15 cellular contexts compared by ENCODE assay signal in genomic region chr11:94574193-94574961, GRCh38. TPM values are rescaled to one million over a fixed set of nuclear protein-coding genes. Genes with fewer than 3 reads are reported as not detected.
DNase-seq lines count a peak whose midpoint lies in the region; ATAC-seq, FAIRE-seq and TF ChIP-seq lines count a peak whose summit lies in the region.
"Had no signal": no experiment of that assay in that cellular context is flagged by ENCODE, and none has a peak within 500 bp of the region (broad histone marks: within the 10 kb centered on the region; RNA-seq: fewer than 3 reads in every experiment).

No MANE protein-coding gene starts in this region.

- peak overlapping the region; percentile 72 for H3K27ac Mint-ChIP-seq in MCF 10A (ENCODE audit: low read depth, unreplicated experiment)
- H3K27ac Mint-ChIP-seq: activated naive CD8-positive, alpha-beta T cell had no signal

- no peaks in the 10 kb centered on the region for H3K36me3 Mint-ChIP-seq in MCF 10A (ENCODE audit: insufficient read depth, unreplicated experiment)

- peak overlapping the region; percentile 58 for H3K4me3 Mint-ChIP-seq in MCF 10A (ENCODE audit: unreplicated experiment)
- H3K4me3 Mint-ChIP-seq: activated naive CD8-positive, alpha-beta T cell had no signal

- H3K27me3 ChIP-seq in breast epithelium (no peaks in the 10 kb centered on the region), uterus (no peaks in the 10 kb centered on the region)
- H3K27me3 ChIP-seq: SJCRH30 had no signal

- BruUV-seq in MCF 10A (replicated peaks; lab: Mats Ljungman, UMichigan): no TSS peak

- H3K4me1 ChIP-seq in breast epithelium: no peaks in the 10 kb centered on the region
- H3K4me1 ChIP-seq in kidney (ENCODE audit: control insufficient read depth in 1 of 2, insufficient read depth in 1 of 2, low read depth in 1 of 2, low read length in 2 of 2): no peaks in the 10 kb centered on the region
- no peaks in the 10 kb centered on the region for H3K4me1 ChIP-seq in uterus
- H3K4me1 ChIP-seq: SJCRH30 had no signal

- H3K9ac ChIP-seq in kidney (ENCODE audit: low read length in 2 of 2): no peak overlapping the region

- no peak for FAIRE-seq in kidney (lab: Jason Lieb, UNC)
- FAIRE-seq: endometrium, islet of Langerhans had no signal

- TF ChIP-seq POLR2A in breast epithelium (IDR thresholded peaks at IDR 0.05) (no peak), uterus (IDR thresholded peaks at IDR 0.05) (no peak)

- intact Hi-C loops in MCF 10A (cut with micrococcal nuclease): no loop called here
- intact Hi-C loops in breast epithelium (cut with DNase I; ENCODE audit: low total_unique reads): no loop called here
- intact Hi-C loops in kidney (cut with DNase I): no loop called here
- intact Hi-C loops in uterus (cut with DNase I; ENCODE audit: low total_unique reads): no loop called here

- no peaks in the 10 kb centered on the region for H3K9me3 Mint-ChIP-seq in MCF 10A (ENCODE audit: unreplicated experiment)

- no peak overlapping the region for H3K27ac ChIP-seq in breast epithelium
- H3K27ac ChIP-seq in kidney (ENCODE audit: low read depth in 2 of 2, low read length in 2 of 2): no peak overlapping the region
- H3K27ac ChIP-seq in uterus: peak overlapping the region; percentile 17 to 31
- H3K27ac ChIP-seq: 22Rv1, SJCRH30 had no signal

- peaks cover 7% of the 10 kb centered on the region for H3K4me1 Mint-ChIP-seq in MCF 10A (ENCODE audit: insufficient read depth, unreplicated experiment)

- ATAC-seq in HG02870 (IDR thresholded peaks at IDR 0.05; ENCODE audit: unreplicated experiment): no peak
- ATAC-seq in GM19395 (IDR thresholded peaks at IDR 0.05; ENCODE audit: unreplicated experiment): no peak

- H3K36me3 ChIP-seq in breast epithelium: no peaks in the 10 kb centered on the region
- no peaks in the 10 kb centered on the region for H3K36me3 ChIP-seq in kidney (ENCODE audit: control insufficient read depth in 1 of 2, insufficient read depth in 2 of 2, low read length in 2 of 2)
- no peaks in the 10 kb centered on the region for H3K36me3 ChIP-seq in uterus
- H3K36me3 ChIP-seq: SJCRH30 had no signal

- H3K4me3 ChIP-seq in breast epithelium (no peak overlapping the region), kidney (ENCODE audit: low read length in 2 of 2) (no peak overlapping the region), uterus (no peak overlapping the region)
- H3K4me3 ChIP-seq: SJCRH30 had no signal

- no peaks in the 10 kb centered on the region for H3K9me3 ChIP-seq in breast epithelium
- no peaks in the 10 kb centered on the region for H3K9me3 ChIP-seq in kidney (ENCODE audit: control insufficient read depth in 1 of 2, low read length in 2 of 2)
- H3K9me3 ChIP-seq in uterus: no peaks in the 10 kb centered on the region
- H3K9me3 ChIP-seq: SJCRH30 had no signal

- H3K27me3 Mint-ChIP-seq in MCF 10A (ENCODE audit: insufficient read depth, unreplicated experiment): no peaks in the 10 kb centered on the region

- CTCF ChIA-PET in MCF 10A (lab: Yijun Ruan, JAX): interaction anchor here (0.6 to 1.3 kb wide), 4 partner anchors 11 to 391 kb away, joined by 3 read pairs; partner anchors contain the start of gene AMOTL1

- peak; percentile 43 for DNase-seq in MCF 10A (ENCODE audit: unreplicated experiment)
- no peak for DNase-seq in breast epithelium (ENCODE audit: low spot score in 2 of 2)
- peak; percentile 81 for DNase-seq in SKM-1 treated with dmso at 0.1 percent for 144 hours (lab: John Stamatoyannopoulos, UW; ENCODE audit: unreplicated experiment)
- DNase-seq in kidney: peak; percentile 29
- peak; percentile 18 to 33 for DNase-seq in uterus
- no peak for DNase-seq in NCI-H2227 (lab: John Stamatoyannopoulos, UW; ENCODE audit: unreplicated experiment)
- DNase-seq: activated CD4-positive, alpha-beta T cell treated with anti-CD3 and anti-CD28 coated beads, Interleukin-2, amount 50 U/mL, for 1 hour; NCI-H2107; SJCRH30 had no signal

- TF ChIP-seq CTCF in MCF 10A (IDR thresholded peaks at IDR 0.05; ENCODE audit: unreplicated experiment): no peak
- TF ChIP-seq CTCF in breast epithelium (IDR thresholded peaks at IDR 0.05): no peak
- TF ChIP-seq CTCF in kidney (IDR thresholded peaks at IDR 0.05; ENCODE audit: borderline replicate concordance, extremely low read depth, insufficient read depth): no peak
- no peak for TF ChIP-seq CTCF in uterus (IDR thresholded peaks at IDR 0.05)

- POLR2A ChIA-PET in MCF 10A (lab: Yijun Ruan, JAX): no interaction called here

RNA-seq across cellular contexts. Expression of gene PIWIL4, which starts 7.2 kb away (rescaled TPM):
- total RNA-seq in MCF 10A (2022) (not detected in 2 replicates), breast epithelium (1 to 10 TPM; 4.8 to 6.7 (median 5.6) TPM), kidney (6.0 TPM), uterus (1 to 10 TPM; 5.1 to 9.0 (median 6.8) TPM)
- 2.6 TPM for polyA plus RNA-seq in kidney (ENCODE audit: insufficient read depth, low read depth, low replicate concordance)
- total RNA-seq: SJCRH30 had no signal

RNA-seq across cellular contexts. Expression of gene FUT4, which starts 30.7 kb away (rescaled TPM):
- total RNA-seq in MCF 10A (2022) (0.23 and 0.32 TPM in 2 replicates), breast epithelium (1 to 10 TPM; 3.9 to 9.4 (median 5.3) TPM), kidney (9.5 TPM), uterus (10 to 100 TPM in 2 of 4 donors, 1 to 10 TPM in 2; 2.6 to 15.2 (median 9.2) TPM)
- 1.2 TPM for polyA plus RNA-seq in kidney (ENCODE audit: insufficient read depth, low read depth, low replicate concordance)

Comparison
In these comparisons a context has a peak if more than half of its experiments do, and no peak if none do; other contexts are left out.
1. DNase-seq: peak in MCF 10A (single experiment), SKM-1 treated with dmso at 0.1 percent for 144 hours (single experiment), kidney (single experiment) and uterus (2 of 2); none in breast epithelium (0 of 2) and NCI-H2227 (single experiment).
2. H3K27ac ChIP-seq: peak in uterus (2 of 2); none in breast epithelium (0 of 2) and kidney (0 of 2).